In genomic region chr16:16325439-16325838, GRCh38 we compare ENCODE assay signal across 9 cellular contexts. TPM values are rescaled to one million over a fixed set of nuclear protein-coding genes. Genes with fewer than 3 reads are reported as not detected.
DNase-seq lines count a peak whose midpoint lies in the region; ATAC-seq, FAIRE-seq and TF ChIP-seq lines count a peak whose summit lies in the region.
"Not testable (repeated sequence)": the region's sequence is repeated elsewhere in the genome, so short reads cannot be mapped to it uniquely, and the experiment has no call there.
"Had no signal": no experiment of that assay in that cellular context is flagged by ENCODE, and none has a peak within 500 bp of the region (broad histone marks: within the 10 kb centered on the region; RNA-seq: fewer than 3 reads in every experiment).

No MANE protein-coding gene starts in this region.

- not testable (repeated sequence) for H3K9me3 ChIP-seq in DND-41 (ENCODE audit: insufficient read depth, low read length, severe bottlenecking); right cardiac atrium (ENCODE audit: control insufficient read depth, low read length); lung (ENCODE audit: control insufficient read depth in 2 of 2, insufficient read depth in 1 of 2, low read length in 1 of 2); pancreas; aorta (ENCODE audit: control insufficient read depth, low read length)

- H3K27ac ChIP-seq in DND-41 (ENCODE audit: low read length); right cardiac atrium (ENCODE audit: low read length); lung (ENCODE audit: low read depth in 1 of 2, low read length in 1 of 2); pancreas; aorta (ENCODE audit: low read depth in 1 of 2, low read length in 2 of 2): not testable (repeated sequence)

- H3K4me1 ChIP-seq in DND-41 (ENCODE audit: insufficient read depth, low read length); right cardiac atrium (ENCODE audit: control insufficient read depth, insufficient read depth, low read length); lung (ENCODE audit: control insufficient read depth in 2 of 2, insufficient read depth in 2 of 2, low read length in 2 of 2); pancreas; aorta (ENCODE audit: control insufficient read depth in 1 of 2, insufficient read depth in 2 of 2, low read length in 2 of 2): not testable (repeated sequence)

- TF ChIP-seq CTCF in DND-41 (IDR thresholded peaks at IDR 0.05; ENCODE audit: borderline replicate concordance, extremely low read depth, low read length, poor library complexity, severe bottlenecking); lung (IDR thresholded peaks at IDR 0.05; ENCODE audit: control extremely low read depth, extremely low read depth); pancreas (IDR thresholded peaks at IDR 0.05): not testable (repeated sequence)

- H3K4me3 ChIP-seq in DND-41 (ENCODE audit: low read depth in 1 of 2, low read length in 2 of 2); right cardiac atrium (ENCODE audit: low read length); lung; pancreas; aorta (ENCODE audit: low read length in 2 of 2): not testable (repeated sequence)

- not testable (repeated sequence) for H3K9ac ChIP-seq in DND-41 (ENCODE audit: low read depth, low read length)

- H3K36me3 ChIP-seq in DND-41 (ENCODE audit: insufficient read depth, low read length); lung (ENCODE audit: control insufficient read depth in 2 of 2, insufficient read depth in 2 of 2, low read length in 2 of 2); pancreas; aorta (ENCODE audit: control insufficient read depth in 1 of 2, insufficient read depth in 2 of 2, low read length in 1 of 2): not testable (repeated sequence)

- H4K20me1 ChIP-seq in DND-41 (ENCODE audit: insufficient read depth, low read length) = not testable (repeated sequence)

- not testable (repeated sequence) for H2AFZ ChIP-seq in DND-41 (ENCODE audit: low read depth, low read length)

- 77% methylated on average over 6 of the region's 16 CpGs for WGBS in right cardiac atrium
- WGBS in lung, 2 donors = 69 to 80% methylated on average over 1 to 6 of the region's 16 CpGs
- WGBS in pancreas, 2 donors = 70% methylated on average over 7 of the region's 16 CpGs; no CpG with 5 or more reads in 1 of the 2 donors
- WGBS in aorta, 2 donors = 69 to 72% methylated on average over 6 to 7 of the region's 16 CpGs

- not testable (repeated sequence) for H3K79me2 ChIP-seq in DND-41 (ENCODE audit: insufficient read depth, low read length)

- FAIRE-seq in pancreas (lab: Jason Lieb, UNC) = not testable (repeated sequence)

- not testable (repeated sequence) for ATAC-seq in DND-41 (ENCODE audit: insufficient read depth, low read depth); right cardiac atrium; lung (ENCODE audit: insufficient read depth, low FRiP score); pancreas; aorta (ENCODE audit: low FRiP score)

- not testable (repeated sequence) for H3K4me2 ChIP-seq in DND-41 (ENCODE audit: insufficient read depth, low read length)

- peak; percentile 1 for DNase-seq in DND-41
- DNase-seq in activated CD4-positive, alpha-beta T cell treated with anti-CD3 and anti-CD28 coated beads for 48 hours = peak; percentile 2
- peak; percentile 46 for DNase-seq in activated effector memory CD4-positive, alpha-beta T cell treated with anti-CD3 and anti-CD28 coated beads, Interleukin-2, amount 50 U/mL, for 16 hours
- DNase-seq in right cardiac atrium = peak in 2 of 3 donors; percentile 0 to 2
- DNase-seq in lung (ENCODE audit: low spot score) = peak; percentile 3
- peak in 4 of 6 donors; percentile 3 to 28 (median 10) for DNase-seq in pancreas
- DNase-seq in stimulated activated CD4-positive, alpha-beta T cell treated with anti-CD3 and anti-CD28 coated beads, Interleukin-15, amount 100 ng/mL, for 24 hours = peak; percentile 1
- peak; percentile 13 to 52 for DNase-seq in aorta

- intact Hi-C loops in right cardiac atrium (cut with DNase I); pancreas (cut with DNase I); aorta (cut with DNase I): not testable (repeated sequence)

- not testable (repeated sequence) for H3K27me3 ChIP-seq in DND-41 (ENCODE audit: insufficient read depth, low read length, poor library complexity); right cardiac atrium (ENCODE audit: control insufficient read depth, insufficient read depth); lung (ENCODE audit: control insufficient read depth, insufficient read depth); pancreas; aorta (ENCODE audit: control insufficient read depth in 1 of 2, insufficient read depth in 2 of 2, low read length in 1 of 2)

RNA-seq across cellular contexts. Expression of gene NPIPA7, which starts 53.5 kb away (rescaled TPM):
- total RNA-seq in right cardiac atrium (1 to 10 TPM; 2.2 to 5.1 (median 3.2) TPM), lung (10 to 100 TPM; 10.1 to 10.5 TPM), pancreas (1 to 10 TPM; 1.6 to 6.6 (median 3.8) TPM), aorta (10 to 100 TPM in 1 of 2 donors, 1 to 10 TPM in 1; 7.5 to 25.3 TPM)
- polyA plus RNA-seq in right cardiac atrium (7.4 TPM), lung (10 to 100 TPM in 1 of 2 donors, 1 to 10 TPM in 1; 9.3 to 21.6 TPM), pancreas (10 to 100 TPM; 35.4 to 47.1 TPM), aorta (10 to 100 TPM in 1 of 2 donors, not detected in 1; 13.9 TPM)
- polyA plus RNA-seq: CD4-positive, CD25-positive, alpha-beta regulatory T cell had no signal
